Comparison of ENCODE assay signal across 21 cellular contexts in genomic region chr2:200681731-200682130, GRCh38.
"Had no signal": no experiment of that assay in that cellular context is flagged by ENCODE, and none has a peak within 500 bp of the region (broad histone marks: within the 10 kb centered on the region; RNA-seq: fewer than 3 reads in every experiment).

No MANE protein-coding gene starts in this region.

- ATAC-seq: activated CD8-positive, alpha-beta memory T cell treated with anti-CD3 and anti-CD28 coated beads, Interleukin-2, amount 10 ng/mL, durations not matched to agents 7 days and 5 days; activated T-helper 17 cell treated with anti-CD3 and anti-CD28 coated beads, Interleukin-2, amount 50 U/mL, for 72 hours; heart right ventricle; naive thymus-derived CD8-positive, alpha-beta T cell had no signal

- H3K36me3 ChIP-seq: esophagus muscularis mucosa, heart right ventricle, sigmoid colon, tibial nerve had no signal

- H2AFZ ChIP-seq: parathyroid adenoma had no signal

- H3K27me3 ChIP-seq: esophagus muscularis mucosa, heart right ventricle, sigmoid colon, tibial nerve had no signal

- H3K4me3 ChIP-seq: esophagus muscularis mucosa, heart right ventricle, sigmoid colon, tibial nerve had no signal

- H3K9ac ChIP-seq: parathyroid adenoma, SK-N-SH had no signal

- H3K27ac ChIP-seq: esophagus muscularis mucosa, parathyroid adenoma, sigmoid colon had no signal

- H3K9me3 ChIP-seq: esophagus muscularis mucosa, heart right ventricle, sigmoid colon, SK-N-SH, tibial nerve had no signal

- H3K79me2 ChIP-seq: parathyroid adenoma had no signal

- H3K4me2 ChIP-seq: SK-N-SH had no signal

- DNase-seq: activated B cell treated with CpG ODN at 0.5 μM for 24 hours; activated CD4-positive, alpha-beta memory T cell treated with anti-CD3 and anti-CD28 coated beads, Interleukin-2, amount 10 ng/mL, durations not matched to agents 7 days and 5 days; activated CD4-positive, alpha-beta T cell treated with anti-CD3 and anti-CD28 coated beads for 4 hours; activated CD8-positive, alpha-beta memory T cell treated with anti-CD3 and anti-CD28 coated beads, Interleukin-2, amount 10 ng/mL, durations not matched to agents 7 days and 5 days; activated naive CD4-positive, alpha-beta T cell treated with Interleukin-2 at 50 U/mL for 16 hours; activated naive CD8-positive, alpha-beta T cell treated with anti-CD3 and anti-CD28 coated beads, Interleukin-2, amount 10 ng/mL, durations not matched to agents 7 days and 5 days; activated T-cell treated with anti-CD3 and anti-CD28 coated beads, Interleukin-2, amount 50 U/mL, for 1 hour; cerebellar nuclear complex; effector CD4-positive, alpha-beta T cell; heart right ventricle; immature natural killer cell; mesendoderm; naive thymus-derived CD8-positive, alpha-beta T cell; sigmoid colon; SK-N-SH; stimulated activated CD4-positive, alpha-beta T cell treated with anti-CD3 and anti-CD28 coated beads, Interleukin-1b, Interleukin-23, amount 100 ng/mL, for 48 hours; stimulated activated naive CD4-positive, alpha-beta T cell treated with Interleukin-2 at 50 U/mL for 16 hours had no signal

- H3K4me1 ChIP-seq: parathyroid adenoma, sigmoid colon had no signal
